Comparison of ENCODE assay signal across 11 cellular contexts in genomic region chr5:14617441-14617840, GRCh38. TPM values are rescaled to one million over a fixed set of nuclear protein-coding genes. Genes with fewer than 3 reads are reported as not detected.
DNase-seq lines count a peak whose midpoint lies in the region; TF ChIP-seq lines count a peak whose summit lies in the region.
"Had no signal": no experiment of that assay in that cellular context is flagged by ENCODE, and none has a peak within 500 bp of the region (broad histone marks: within the 10 kb centered on the region; RNA-seq: fewer than 3 reads in every experiment).

No MANE protein-coding gene starts in this region.

- no peak overlapping the region for H4K8ac ChIP-seq in neuronal stem cell (ENCODE audit: low read depth, low read length)

- no peak overlapping the region for H2BK15ac ChIP-seq in neuronal stem cell (ENCODE audit: low read length)

- DNase-seq in BE2C (peak; percentile 23), M059J (ENCODE audit: low read depth) (peak; percentile 16), RPMI7951 (ENCODE audit: low read depth) (peak; percentile 77), neuronal stem cell (ENCODE audit: low spot score) (no peak), tibial nerve (ENCODE audit: low spot score in 2 of 2) (no peak), RWPE1 (ENCODE audit: low spot score) (no peak)
- DNase-seq: C1 segment of cervical spinal cord; Caco-2; CD4-positive, alpha-beta T cell; GF-D8; H9 had no signal

- no peak overlapping the region for H3K18ac ChIP-seq in neuronal stem cell (ENCODE audit: low read length)

- H2BK5ac ChIP-seq in neuronal stem cell (ENCODE audit: low read length): no peak overlapping the region

- no peak for TF ChIP-seq CTCF in BE2C (IDR thresholded peaks at IDR 0.05; ENCODE audit: low read depth, low read length)
- no peak for TF ChIP-seq CTCF in tibial nerve (IDR thresholded peaks at IDR 0.05)
- no peak for TF ChIP-seq CTCF in RWPE1 (conservative IDR thresholded peaks at IDR 0.05; ENCODE audit: low read depth)

- H3K9ac ChIP-seq in neuronal stem cell (ENCODE audit: low read depth, low read length, poor library complexity): peak overlapping the region; percentile 24

- TF ChIP-seq EP300 in tibial nerve (IDR thresholded peaks at IDR 0.05): no peak

- CTCF ChIA-PET in RWPE1 (lab: Yijun Ruan, JAX): no interaction called here

- H2BK12ac ChIP-seq in neuronal stem cell (ENCODE audit: low read length): no peak overlapping the region

- H4K91ac ChIP-seq in neuronal stem cell (ENCODE audit: low read depth, low read length, poor library complexity): no peak overlapping the region

- H3K14ac ChIP-seq in neuronal stem cell (ENCODE audit: low read length): no peak overlapping the region

- no peaks in the 10 kb centered on the region for H3K79me1 ChIP-seq in neuronal stem cell (ENCODE audit: low read depth, low read length)

- WGBS in neuronal stem cell (ENCODE audit: extremely low coverage in 2 of 2, insufficient read length in 2 of 2, insufficient replicate concordance in 1 of 2), 2 donors: no CpG with 5 or more reads among the region's 4 CpGs
- WGBS in tibial nerve, 2 donors: 86 to 88% methylated on average over 4 of the region's 4 CpGs

- no peak overlapping the region for H3K4me3 ChIP-seq in BE2C (ENCODE audit: low read depth, low read length)
- H3K4me3 ChIP-seq in neuronal stem cell (ENCODE audit: low read length in 2 of 2): no peak overlapping the region
- H3K4me3 ChIP-seq in tibial nerve: no peak overlapping the region

- TF ChIP-seq POLR2A in tibial nerve (IDR thresholded peaks at IDR 0.05): no peak

- POLR2A ChIA-PET in RWPE1 (lab: Yijun Ruan, JAX; ENCODE audit: low non-redundant PET): no interaction called here

- H3K4me2 ChIP-seq in neuronal stem cell (ENCODE audit: insufficient read depth, low read length, poor library complexity, severe bottlenecking): no peak overlapping the region

- no peak overlapping the region for H3K23ac ChIP-seq in neuronal stem cell (ENCODE audit: low read depth, low read length, poor library complexity)

- no peak overlapping the region for H3K4ac ChIP-seq in neuronal stem cell (ENCODE audit: low read length)

- H3K4me1 ChIP-seq in BE2C (peaks cover 2% of the 10 kb centered on the region; the same call in 1 of the 2 replicates), neuronal stem cell (ENCODE audit: control insufficient read depth in 2 of 2, insufficient read depth in 1 of 2, low read depth in 1 of 2, low read length in 2 of 2) (no peaks in the 10 kb centered on the region), tibial nerve (no peaks in the 10 kb centered on the region)
- H3K4me1 ChIP-seq: Caco-2 had no signal

- H2AFZ ChIP-seq in neuronal stem cell (ENCODE audit: low read length): no peak overlapping the region

- no peak overlapping the region for H3K27ac ChIP-seq in neuronal stem cell (replicated peaks; ENCODE audit: low read length)
- H3K27ac ChIP-seq in tibial nerve: no peak overlapping the region
- H3K27ac ChIP-seq in RWPE1: no peak overlapping the region

- H2AK5ac ChIP-seq in neuronal stem cell (ENCODE audit: low read depth, low read length): no peak overlapping the region

- H3K27me3 ChIP-seq in BE2C (no peaks in the 10 kb centered on the region), neuronal stem cell (ENCODE audit: control insufficient read depth in 3 of 3, insufficient read depth in 3 of 3, low read depth in 1 of 3, low read length in 3 of 3) (no peaks in the 10 kb centered on the region), tibial nerve (no peaks in the 10 kb centered on the region)

- H3K9me3 ChIP-seq in BE2C (no peaks in the 10 kb centered on the region), neuronal stem cell (replicated peaks in 1 of 2; ENCODE audit: control insufficient read depth in 2 of 2, insufficient read depth in 1 of 2, low read depth in 1 of 2, low read length in 2 of 2) (no peaks in the 10 kb centered on the region), tibial nerve (peaks cover 0 to 15% (median 2%) of the 10 kb centered on the region in 4 donors)
- H3K9me3 ChIP-seq: Caco-2 had no signal

- H3K36me3 ChIP-seq in BE2C: peaks cover 16% of the 10 kb centered on the region
- peaks cover 0 to 3% of the 10 kb centered on the region in 2 donors for H3K36me3 ChIP-seq in neuronal stem cell (replicated peaks in 1 of 2; ENCODE audit: control insufficient read depth in 2 of 2, insufficient read depth in 2 of 2, low read length in 2 of 2)
- peaks cover 0 to 3% (median 0%) of the 10 kb centered on the region in 3 donors for H3K36me3 ChIP-seq in tibial nerve

- H2BK120ac ChIP-seq in neuronal stem cell (ENCODE audit: low read depth, low read length): no peak overlapping the region

RNA-seq across cellular contexts. Expression of gene OTULINL, which starts 35.8 kb away (rescaled TPM):
- polyA plus RNA-seq in BE2C (2012; ENCODE audit: insufficient read depth, insufficient read length, low read depth): 22.0 TPM
- total RNA-seq in M059J (2014; rRNA removed; shearing (Covaris generic)): 13.3 and 24.7 TPM in 2 replicates
- 4.4 and 5.5 TPM in 2 replicates for total RNA-seq in RPMI7951 (2014; rRNA removed; shearing (Covaris generic))
- 3.9 TPM for polyA plus RNA-seq in neuronal stem cell (2013, experiment 1 of 2)
- polyA plus RNA-seq in neuronal stem cell (2013, experiment 2 of 2): 4.1 TPM
- 10 to 100 TPM in 1 of 4 donors, 1 to 10 TPM in 3; 3.8 to 12.3 (median 4.6) TPM for total RNA-seq in tibial nerve

RNA-seq across cellular contexts. Expression of gene OTULIN, which starts 47.1 kb away (rescaled TPM):
- polyA plus RNA-seq in BE2C (2012; ENCODE audit: insufficient read depth, insufficient read length, low read depth): 14.1 TPM
- total RNA-seq in M059J (2014; rRNA removed; shearing (Covaris generic)): 29.3 and 58.9 TPM in 2 replicates
- total RNA-seq in RPMI7951 (2014; rRNA removed; shearing (Covaris generic)): 16.6 and 21.1 TPM in 2 replicates
- 9.0 TPM for polyA plus RNA-seq in neuronal stem cell (2013, experiment 1 of 2)
- 8.6 TPM for polyA plus RNA-seq in neuronal stem cell (2013, experiment 2 of 2)
- total RNA-seq in tibial nerve: 10 to 100 TPM; 37.7 to 59.2 (median 43.1) TPM

Comparison
In these comparisons a context has a peak if more than half of its experiments do, and no peak if none do; other contexts are left out.
1. DNase-seq: peak in BE2C (single experiment), M059J (single experiment) and RPMI7951 (single experiment); none in neuronal stem cell (single experiment), tibial nerve (0 of 2) and RWPE1 (single experiment).